ENCODE assay signal across 31 cellular contexts in genomic region chr12:80602455-80602854, GRCh38.
"Had no signal": no experiment of that assay in that cellular context is flagged by ENCODE, and none has a peak within 500 bp of the region (broad histone marks: within the 10 kb centered on the region; RNA-seq: fewer than 3 reads in every experiment).

No MANE protein-coding gene starts in this region.

- H3K27ac ChIP-seq: ascending aorta, breast epithelium, cardiac muscle cell, colonic mucosa, dorsolateral prefrontal cortex, VCaP had no signal

- ATAC-seq: activated CD4-positive, alpha-beta T cell treated with anti-CD3 and anti-CD28 coated beads for 36 hours; activated CD8-positive, alpha-beta T cell treated with anti-CD3 and anti-CD28 coated beads, Interleukin-2, amount 10 ng/mL, durations not matched to agents 7 days and 5 days; activated naive CD4-positive, alpha-beta T cell treated with anti-CD3 and anti-CD28 coated beads, Interleukin-2, amount 50 U/mL, for 72 hours; activated T-cell treated with anti-CD3 and anti-CD28 coated beads, Interleukin-2, amount 50 U/mL, for 72 hours; esophagus mucosa had no signal

- H3K4me1 ChIP-seq: ascending aorta, breast epithelium, colonic mucosa had no signal

- H3K9me3 ChIP-seq: ascending aorta, breast epithelium, colonic mucosa had no signal

- H3K4me3 ChIP-seq: ascending aorta, breast epithelium, cardiac muscle cell, colonic mucosa, dorsolateral prefrontal cortex had no signal

- DNase-seq: activated CD4-positive, alpha-beta memory T cell treated with anti-CD3 and anti-CD28 coated beads for 36 hours; activated CD4-positive, alpha-beta T cell treated with anti-CD3 and anti-CD28 coated beads for 36 hours; activated CD4-positive, alpha-beta T cell treated with anti-CD3 and anti-CD28 coated beads, Interleukin-2, amount 10 ng/mL, durations not matched to agents 24 days and 14 days; activated CD4-positive, CD25-positive, alpha-beta regulatory T cell; activated CD4-positive, CD25-positive, alpha-beta regulatory T cell treated with anti-CD3 and anti-CD28 coated beads, Interleukin-2, amount 50 U/mL, for 72 hours; activated CD8-positive, alpha-beta memory T cell treated with anti-CD3 and anti-CD28 coated beads, Interleukin-2, amount 50 U/mL, for 48 hours; activated CD8-positive, alpha-beta T cell treated with anti-CD3 and anti-CD28 coated beads, Interleukin-2, amount 10 ng/mL, durations not matched to agents 7 days and 5 days; activated gamma-delta T cell; activated naive CD4-positive, alpha-beta T cell; activated naive CD4-positive, alpha-beta T cell treated with anti-CD3 and anti-CD28 coated beads, Interleukin-2, amount 10 ng/mL, durations not matched to agents 7 days and 5 days; activated naive CD8-positive, alpha-beta T cell treated with anti-CD3 and anti-CD28 coated beads, Interleukin-2, amount 10 ng/mL, durations not matched to agents 7 days and 5 days; activated T-cell treated with anti-CD3 and anti-CD28 coated beads for 4 hours; activated T-cell treated with anti-CD3 and anti-CD28 coated beads, Interleukin-2, amount 50 U/mL, for 24 hours; activated T-cell treated with anti-CD3 and anti-CD28 coated beads, Interleukin-2, amount 50 U/mL, for 72 hours; central memory CD4-positive, alpha-beta T cell; cerebellar nuclear complex; colonic mucosa; dorsolateral prefrontal cortex; effector memory CD4-positive, alpha-beta T cell; endodermal cell; foreskin fibroblast; head of caudate nucleus; T-helper 2 cell had no signal

- FAIRE-seq: frontal cortex, TTC549 had no signal

- H3K27me3 ChIP-seq: ascending aorta, breast epithelium, cardiac muscle cell, colonic mucosa, dorsolateral prefrontal cortex had no signal

- H3K36me3 ChIP-seq: ascending aorta, breast epithelium, cardiac muscle cell, colonic mucosa had no signal
